In genomic region chr19:23391239-23391638, GRCh38 we compare ENCODE assay signal across 16 cellular contexts. TPM values are rescaled to one million over a fixed set of nuclear protein-coding genes. Genes with fewer than 3 reads are reported as not detected.
A peak's percentile ranks its signal among the peaks of the same experiment; 100 is the strongest.
DNase-seq lines count a peak whose midpoint lies in the region; ATAC-seq and TF ChIP-seq lines count a peak whose summit lies in the region.
"Had no signal": no experiment of that assay in that cellular context is flagged by ENCODE, and none has a peak within 500 bp of the region (broad histone marks: within the 10 kb centered on the region; RNA-seq: fewer than 3 reads in every experiment).

No MANE protein-coding gene starts in this region.

- intact Hi-C loops in Calu3 (cut with micrococcal nuclease; ENCODE audit: unreplicated experiment), result no loop called here
- intact Hi-C loops in prostate gland (cut with DNase I), result loop anchor here (10.0 kb wide), 1 partner anchor 644 kb away; no protein-coding TSS in a partner anchor
- intact Hi-C loops in naive thymus-derived CD4-positive, alpha-beta T cell (cut with micrococcal nuclease), result loop anchor here in 1 of 2 donors (10.0 kb wide), 1 partner anchor 756 kb away; the partner anchor contains the start of gene ZNF492

- CTCF ChIA-PET in Calu3 (lab: Charles Lee), result no interaction called here
- CTCF ChIA-PET in naive thymus-derived CD4-positive, alpha-beta T cell (lab: Charles Lee), result no interaction called here

- H3K4me1 Mint-ChIP-seq in Calu3 (ENCODE audit: low read depth, unreplicated experiment) (no peaks in the 10 kb centered on the region), T-helper 17 cell (peaks cover 23% of the 10 kb centered on the region), glutamatergic neuron (ENCODE audit: low read depth, unreplicated experiment) (peaks cover 16% of the 10 kb centered on the region)
- H3K4me1 Mint-ChIP-seq in naive thymus-derived CD4-positive, alpha-beta T cell, result peaks cover 4 to 68% (median 61%) of the 10 kb centered on the region in 7 donors

- H3K4me1 ChIP-seq in prostate gland (replicated peaks), result peaks cover 4% of the 10 kb centered on the region
- peaks cover 12 to 16% of the 10 kb centered on the region in 2 donors for H3K4me1 ChIP-seq in naive thymus-derived CD4-positive, alpha-beta T cell (ENCODE audit: control insufficient read depth in 2 of 2, insufficient read depth in 2 of 2, low read length in 2 of 2)

- TF ChIP-seq POLR2A in prostate gland (IDR thresholded peaks at IDR 0.05), result no peak

- H3K4me3 Mint-ChIP-seq in Calu3 (ENCODE audit: low read depth, unreplicated experiment) (no peak overlapping the region), T-helper 17 cell (peak overlapping the region; percentile 19), glutamatergic neuron (ENCODE audit: unreplicated experiment) (peak overlapping the region; percentile 48)
- peak overlapping the region in 5 of 10 donors; percentile 8 to 59 (median 47) for H3K4me3 Mint-ChIP-seq in naive thymus-derived CD4-positive, alpha-beta T cell
- H3K4me3 Mint-ChIP-seq: activated CD4-positive, alpha-beta T cell treated with anti-CD3 and anti-CD28 coated beads for 36 hours had no signal

- no peaks in the 10 kb centered on the region for H3K36me3 ChIP-seq in prostate gland
- peaks cover 0 to 43% (median 0%) of the 10 kb centered on the region in 3 experiments for H3K36me3 ChIP-seq in naive thymus-derived CD4-positive, alpha-beta T cell (ENCODE audit: control insufficient read depth in 2 of 3, insufficient read depth in 3 of 3, low read length in 3 of 3)

- H3K27ac ChIP-seq in prostate gland, result peak overlapping the region; percentile 41 to 47
- no peak overlapping the region for H3K27ac ChIP-seq in naive thymus-derived CD4-positive, alpha-beta T cell (ENCODE audit: low read depth, low read length)
- H3K27ac ChIP-seq: brain microvascular endothelial cell, coronary artery, suprapubic skin had no signal

- BruUV-seq in Calu3 (replicated peaks; lab: Mats Ljungman, UMichigan), result no TSS peak

- ATAC-seq in T-helper 17 cell (no peak), GM21717 (IDR thresholded peaks at IDR 0.05; ENCODE audit: unreplicated experiment) (no peak)
- ATAC-seq in naive thymus-derived CD4-positive, alpha-beta T cell, result no peak
- ATAC-seq: activated CD4-positive, alpha-beta T cell treated with anti-CD3 and anti-CD28 coated beads for 36 hours had no signal

- no peaks in the 10 kb centered on the region for H3K27me3 Mint-ChIP-seq in Calu3 (ENCODE audit: unreplicated experiment)
- no peaks in the 10 kb centered on the region for H3K27me3 Mint-ChIP-seq in T-helper 17 cell
- H3K27me3 Mint-ChIP-seq in glutamatergic neuron (ENCODE audit: unreplicated experiment), result peaks cover 7% of the 10 kb centered on the region
- H3K27me3 Mint-ChIP-seq in naive thymus-derived CD4-positive, alpha-beta T cell, result no peaks in the 10 kb centered on the region
- H3K27me3 Mint-ChIP-seq: activated CD4-positive, alpha-beta T cell treated with anti-CD3 and anti-CD28 coated beads for 36 hours had no signal

- H3K9me3 ChIP-seq in T-helper 17 cell (ENCODE audit: control insufficient read depth, low read length, poor library complexity, severe bottlenecking) (no peaks in the 10 kb centered on the region), prostate gland (no peaks in the 10 kb centered on the region)
- peaks cover 0 to 31% (median 0%) of the 10 kb centered on the region in 3 experiments for H3K9me3 ChIP-seq in naive thymus-derived CD4-positive, alpha-beta T cell (ENCODE audit: control insufficient read depth in 2 of 3, low read length in 3 of 3)

- TF ChIP-seq CTCF in Calu3 (IDR thresholded peaks at IDR 0.05; ENCODE audit: unreplicated experiment) (no peak), glutamatergic neuron (IDR thresholded peaks at IDR 0.05; ENCODE audit: partially characterized antibody, unreplicated experiment) (no peak), prostate gland (IDR thresholded peaks at IDR 0.05) (no peak), GM13976 (IDR thresholded peaks at IDR 0.05; ENCODE audit: borderline replicate concordance, control extremely low read depth, extremely low read depth, insufficient read depth, missing control alignments) (no peak)

- no peak overlapping the region for H3K4me3 ChIP-seq in prostate gland
- H3K4me3 ChIP-seq in naive thymus-derived CD4-positive, alpha-beta T cell (ENCODE audit: low read length), result no peak overlapping the region
- H3K4me3 ChIP-seq: coronary artery, suprapubic skin had no signal

- POLR2A ChIA-PET in naive thymus-derived CD4-positive, alpha-beta T cell (lab: Charles Lee), result no interaction called here

- no peak for DNase-seq in Calu3
- no peak for DNase-seq in T-helper 17 cell
- DNase-seq in glutamatergic neuron, result no peak
- no peak for DNase-seq in prostate gland (ENCODE audit: low spot score)
- DNase-seq in naive thymus-derived CD4-positive, alpha-beta T cell, result no peak
- DNase-seq in GM13976 (ENCODE audit: low spot score), result no peak
- DNase-seq: activated CD4-positive, alpha-beta T cell treated with anti-CD3 and anti-CD28 coated beads for 36 hours; brain microvascular endothelial cell; mesenchymal stem cell; NCI-H187 treated with DMSO at 0.1 percent for 48 hours; NCI-H345; NCI-H774; SHP77 had no signal

- H3K27ac Mint-ChIP-seq in Calu3 (ENCODE audit: unreplicated experiment) (peak overlapping the region; percentile 9), T-helper 17 cell (peak overlapping the region; percentile 11), glutamatergic neuron (ENCODE audit: unreplicated experiment) (no peak overlapping the region)
- H3K27ac Mint-ChIP-seq in naive thymus-derived CD4-positive, alpha-beta T cell, result peak overlapping the region in 2 of 9 donors; percentile 55 to 60

- in situ Hi-C loops in GM13976 (cut with MboI; ENCODE audit: low sequenced_read_pairs, unreplicated experiment), result no loop called here

- H3K9me3 Mint-ChIP-seq in Calu3 (ENCODE audit: low read depth, unreplicated experiment) (peaks cover 7% of the 10 kb centered on the region), glutamatergic neuron (ENCODE audit: unreplicated experiment) (peaks cover 11% of the 10 kb centered on the region)
- H3K9me3 Mint-ChIP-seq in naive thymus-derived CD4-positive, alpha-beta T cell, result peaks cover 0 to 55% (median 31%) of the 10 kb centered on the region in 11 donors

- peaks cover 48% of the 10 kb centered on the region for H3K36me3 Mint-ChIP-seq in Calu3 (ENCODE audit: insufficient read depth, unreplicated experiment)
- H3K36me3 Mint-ChIP-seq in T-helper 17 cell (ENCODE audit: low read depth), result peaks cover 4% of the 10 kb centered on the region
- peaks cover 12% of the 10 kb centered on the region for H3K36me3 Mint-ChIP-seq in glutamatergic neuron (ENCODE audit: unreplicated experiment)
- H3K36me3 Mint-ChIP-seq in naive thymus-derived CD4-positive, alpha-beta T cell, result peaks cover 16 to 73% (median 56%) of the 10 kb centered on the region in 5 donors

- no peaks in the 10 kb centered on the region for H3K27me3 ChIP-seq in prostate gland (replicated peaks; ENCODE audit: insufficient read depth)
- H3K27me3 ChIP-seq in naive thymus-derived CD4-positive, alpha-beta T cell (ENCODE audit: control insufficient read depth in 2 of 2, insufficient read depth in 2 of 2, low read length in 2 of 2), result no peaks in the 10 kb centered on the region
- H3K27me3 ChIP-seq: brain microvascular endothelial cell, suprapubic skin had no signal

RNA-seq across cellular contexts. Expression of gene ZNF91, which starts 4.0 kb away (rescaled TPM):
- total RNA-seq in Calu3 (2022) (18.4 and 19.0 TPM in 2 replicates), T-helper 17 cell (10 to 100 TPM; 52.9 to 65.6 TPM), glutamatergic neuron (ENCODE audit: unreplicated experiment) (160 TPM), prostate gland (10 to 100 TPM; 70.4 to 97.8 TPM)
- total RNA-seq in naive thymus-derived CD4-positive, alpha-beta T cell, result 100 to 1,000 TPM in 2 of 5 experiments, 10 to 100 TPM in 3; 40.5 to 165 (median 90.6) TPM
- polyA plus RNA-seq in naive thymus-derived CD4-positive, alpha-beta T cell, result 10 to 100 TPM; 55.8 to 56.7 TPM
